ENCODE assay signal across 1 cellular context in genomic region chr20:458766-459165, GRCh38.
TF ChIP-seq lines count a peak whose summit lies in the region.

No MANE protein-coding gene starts in this region.

TF ChIP-seq in GM23338, 12 proteins besides CTCF, POLR2A, EP300 and RAD21 (continued from another document):
- TF ChIP-seq REST (IDR thresholded peaks at IDR 0.05; ENCODE audit: unreplicated experiment) (no peak), EZH2 (IDR thresholded peaks at IDR 0.05; ENCODE audit: low read depth, unreplicated experiment) (no peak), NANOG (IDR thresholded peaks at IDR 0.05; ENCODE audit: borderline replicate concordance) (no peak), ETS1 (IDR thresholded peaks at IDR 0.05) (no peak), EZH2phosphoT487 (IDR thresholded peaks at IDR 0.05; ENCODE audit: unreplicated experiment) (no peak), ZNF462 (CRISPR knock-in tag; IDR thresholded peaks at IDR 0.05) (no peak)
TF ChIP-seq in GM23338: peak in this region for 0.
